In genomic region chr11:20536784-20537183, GRCh38 we compare ENCODE assay signal across 21 cellular contexts.
DNase-seq lines count a peak whose midpoint lies in the region; ATAC-seq and TF ChIP-seq lines count a peak whose summit lies in the region.
"Had no signal": no experiment of that assay in that cellular context is flagged by ENCODE, and none has a peak within 500 bp of the region (broad histone marks: within the 10 kb centered on the region; RNA-seq: fewer than 3 reads in every experiment).

No MANE protein-coding gene starts in this region.

- ATAC-seq in SK-N-SH treated with all-trans-retinoic acid at 6 μM for 48 hours, result no peak
- ATAC-seq in GM21447 (IDR thresholded peaks at IDR 0.05; ENCODE audit: unreplicated experiment), result no peak
- no peak for ATAC-seq in stimulated activated memory B cell treated with anti-CD40 and anti-IgM and Interleukin-4, amounts not matched to agents 10 μg/mL and 1 μg/mL and 100 μg/mL, for 72 hours
- ATAC-seq in HG02840 (IDR thresholded peaks at IDR 0.05; ENCODE audit: low FRiP score, unreplicated experiment), result no peak
- ATAC-seq: HCT116, HepG2 had no signal

- H3K27ac Mint-ChIP-seq in stimulated activated memory B cell treated with anti-CD40 and anti-IgM and Interleukin-4, amounts not matched to agents 10 μg/mL and 1 μg/mL and 100 μg/mL, for 72 hours, result no peak overlapping the region
- H3K27ac Mint-ChIP-seq: B cell; CD4-positive, CD25-positive, alpha-beta regulatory T cell; CD8-positive, alpha-beta memory T cell; HFFc6 had no signal

- peaks cover 9% of the 10 kb centered on the region for H3K9me3 Mint-ChIP-seq in stimulated activated memory B cell treated with anti-CD40 and anti-IgM and Interleukin-4, amounts not matched to agents 10 μg/mL and 1 μg/mL and 100 μg/mL, for 72 hours

- H3K27me3 Mint-ChIP-seq in stimulated activated memory B cell treated with anti-CD40 and anti-IgM and Interleukin-4, amounts not matched to agents 10 μg/mL and 1 μg/mL and 100 μg/mL, for 72 hours, result peaks cover 29% of the 10 kb centered on the region

- DNase-seq in D341Med (ENCODE audit: low spot score) (peak; percentile 64), NCI-H82 (lab: John Stamatoyannopoulos, UW) (peak; percentile 97), amniotic stem cell (lab: John Stamatoyannopoulos, UW) (no peak)
- DNase-seq: 8988T; C1 segment of cervical spinal cord; CD4-positive, CD25-positive, alpha-beta regulatory T cell; CD8-positive, alpha-beta memory T cell; COR-L47; DMS153; DMS79; GDM1; GOT3; H7; HFFc6 had no signal

- no peaks in the 10 kb centered on the region for H3K36me3 Mint-ChIP-seq in stimulated activated memory B cell treated with anti-CD40 and anti-IgM and Interleukin-4, amounts not matched to agents 10 μg/mL and 1 μg/mL and 100 μg/mL, for 72 hours
- H3K36me3 Mint-ChIP-seq: CD4-positive, CD25-positive, alpha-beta regulatory T cell; CD8-positive, alpha-beta memory T cell had no signal

- H3K4me3 Mint-ChIP-seq in stimulated activated memory B cell treated with anti-CD40 and anti-IgM and Interleukin-4, amounts not matched to agents 10 μg/mL and 1 μg/mL and 100 μg/mL, for 72 hours, result no peak overlapping the region
- H3K4me3 Mint-ChIP-seq: B cell; CD4-positive, CD25-positive, alpha-beta regulatory T cell; CD8-positive, alpha-beta memory T cell; HFFc6 had no signal

- no peaks in the 10 kb centered on the region for H3K4me1 Mint-ChIP-seq in stimulated activated memory B cell treated with anti-CD40 and anti-IgM and Interleukin-4, amounts not matched to agents 10 μg/mL and 1 μg/mL and 100 μg/mL, for 72 hours
- H3K4me1 Mint-ChIP-seq: B cell; CD4-positive, CD25-positive, alpha-beta regulatory T cell; CD8-positive, alpha-beta memory T cell had no signal

TF ChIP-seq in SK-N-SH treated with all-trans-retinoic acid at 6 μM for 48 hours, 23 proteins besides CTCF, POLR2A, EP300 and RAD21:
- peak; percentile 43; the same call in 1 of the 2 replicates for TF ChIP-seq TCF4 (CRISPR knock-in tag; IDR thresholded peaks at IDR 0.05; ENCODE audit: borderline replicate concordance)
- no peak for TF ChIP-seq ZNF8 (CRISPR knock-in tag; IDR thresholded peaks at IDR 0.05)
